In the genomic region with DNA sequence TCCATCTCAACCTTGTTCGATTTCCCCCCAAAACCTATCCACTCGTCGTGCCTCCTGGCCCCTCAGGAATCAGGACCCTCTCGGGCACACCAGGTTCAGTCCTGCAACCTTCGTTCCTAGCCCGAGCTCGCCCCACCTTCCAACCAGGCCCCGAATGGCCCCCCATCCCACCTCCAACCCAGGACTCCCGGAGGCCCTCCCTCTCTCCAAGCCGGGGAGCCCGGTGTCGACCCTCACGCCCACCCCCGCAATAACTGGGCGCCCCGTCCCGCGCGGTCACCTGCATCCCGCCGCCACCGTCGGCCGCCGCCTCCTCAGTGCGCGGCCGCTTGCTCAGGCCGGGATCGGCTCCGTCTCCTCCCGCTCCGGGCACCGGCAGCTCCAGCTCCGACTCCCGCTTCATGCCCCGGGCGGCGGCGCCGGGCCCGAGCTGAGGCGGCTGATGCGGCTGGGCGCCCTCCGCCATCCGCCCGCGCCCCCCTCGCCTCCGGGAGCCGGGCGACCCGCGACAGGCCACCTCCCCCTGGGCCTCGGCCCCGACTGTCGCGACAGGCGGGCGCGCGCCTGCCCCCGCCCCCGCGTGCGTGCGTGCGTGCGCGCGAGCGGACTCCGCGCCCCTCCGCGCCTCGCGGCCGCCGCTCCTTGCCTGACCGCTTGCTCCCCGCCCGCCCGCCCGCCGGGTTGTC, we compare ENCODE assay signal across 8 cellular contexts. TPM values are rescaled to one million over a fixed set of nuclear protein-coding genes. Genes with fewer than 3 reads are reported as not detected.
DNase-seq lines count a peak whose midpoint lies in the region; ATAC-seq, FAIRE-seq and TF ChIP-seq lines count a peak whose summit lies in the region.

No MANE protein-coding gene starts in this region.

- H3K36me3 ChIP-seq in astrocyte (ENCODE audit: insufficient read depth, low read length): peaks cover 8% of the 10 kb centered on the region
- no peaks in the 10 kb centered on the region for H3K36me3 ChIP-seq in iPS-15b (ENCODE audit: control insufficient read depth, insufficient read depth, low read length)
- no peaks in the 10 kb centered on the region for H3K36me3 ChIP-seq in skeletal muscle satellite cell (ENCODE audit: insufficient read depth, low read length)

- H3K9me3 Mint-ChIP-seq in astrocyte (ENCODE audit: unreplicated experiment): no peaks in the 10 kb centered on the region

- H3K9ac ChIP-seq in astrocyte (ENCODE audit: low read length) (peak overlapping the region; percentile 92), iPS-15b (ENCODE audit: low read depth, low read length) (peak overlapping the region; percentile 88), skeletal muscle satellite cell (ENCODE audit: low read depth, low read length) (peak overlapping the region; percentile 85)

- peaks cover 1% of the 10 kb centered on the region for H3K36me3 Mint-ChIP-seq in astrocyte (ENCODE audit: low read depth, unreplicated experiment)

- peak overlapping the region; percentile 94 for H3K4me3 Mint-ChIP-seq in astrocyte (ENCODE audit: unreplicated experiment)

- H3K79me2 ChIP-seq in astrocyte (ENCODE audit: insufficient read depth, low read length): peaks cover 47% of the 10 kb centered on the region

- H3K27ac ChIP-seq in astrocyte (ENCODE audit: low read depth, low read length): peak overlapping the region; percentile 71

- no peak for FAIRE-seq in astrocyte (lab: Jason Lieb, UNC)

- H3K27me3 Mint-ChIP-seq in astrocyte (ENCODE audit: low read depth, unreplicated experiment): peaks cover 2% of the 10 kb centered on the region

- DNase-seq in activated CD4-positive, alpha-beta T cell treated with anti-CD3 and anti-CD28 coated beads for 1 hour: peak; percentile 8
- DNase-seq in activated CD4-positive, alpha-beta T cell treated with anti-CD3 and anti-CD28 coated beads, Interleukin-2, amount 50 U/mL, for 1 hour: no peak
- DNase-seq in Kasumi-1 (lab: John Stamatoyannopoulos, UW) (peak; percentile 47 to 63), astrocyte (ENCODE audit: low read depth) (no peak), mucosa of gallbladder (ENCODE audit: low spot score) (no peak)

- H3K4me2 ChIP-seq in astrocyte (ENCODE audit: low read length) (peak overlapping the region; percentile 96), skeletal muscle satellite cell (ENCODE audit: low read length) (peak overlapping the region; percentile 86)

- H3K4me3 ChIP-seq in astrocyte (ENCODE audit: insufficient read depth, low read depth, low read length) (peak overlapping the region; percentile 91), iPS-15b (ENCODE audit: low read depth, low read length) (peak overlapping the region; percentile 95), skeletal muscle satellite cell (ENCODE audit: low read length) (peak overlapping the region; percentile 80)

- peaks cover 37% of the 10 kb centered on the region for H4K20me1 ChIP-seq in astrocyte (ENCODE audit: insufficient read depth, low read length)

- H3K9me3 ChIP-seq in astrocyte (ENCODE audit: insufficient read depth, low read depth, low read length): no peaks in the 10 kb centered on the region
- no peaks in the 10 kb centered on the region for H3K9me3 ChIP-seq in iPS-15b (ENCODE audit: control insufficient read depth, insufficient read depth, low read length)
- no peaks in the 10 kb centered on the region for H3K9me3 ChIP-seq in skeletal muscle satellite cell (replicated peaks; ENCODE audit: low read length)

- H3K4me1 Mint-ChIP-seq in astrocyte (ENCODE audit: low read depth, unreplicated experiment): peaks cover 14% of the 10 kb centered on the region

- H3K4me1 ChIP-seq in astrocyte (ENCODE audit: insufficient read depth, low read length) (peaks cover 11% of the 10 kb centered on the region), iPS-15b (ENCODE audit: control insufficient read depth, insufficient read depth, low read length) (peaks cover 17% of the 10 kb centered on the region), skeletal muscle satellite cell (ENCODE audit: control insufficient read depth, insufficient read depth, low read length) (peaks cover 20% of the 10 kb centered on the region)

- no peak for ATAC-seq in HG03442 (IDR thresholded peaks at IDR 0.05; ENCODE audit: unreplicated experiment)

- peak overlapping the region; percentile 44 for H3K27ac Mint-ChIP-seq in astrocyte (ENCODE audit: unreplicated experiment)

- H3K27me3 ChIP-seq in astrocyte (ENCODE audit: insufficient read depth, low read length): no peaks in the 10 kb centered on the region
- H3K27me3 ChIP-seq in iPS-15b (ENCODE audit: control insufficient read depth, insufficient read depth, low read length): no peaks in the 10 kb centered on the region
- no peaks in the 10 kb centered on the region for H3K27me3 ChIP-seq in skeletal muscle satellite cell (ENCODE audit: control insufficient read depth, insufficient read depth, low read length)

- TF ChIP-seq CTCF in astrocyte (IDR thresholded peaks at IDR 0.05; ENCODE audit: insufficient read depth, low read depth, low read length): no peak

- H2AFZ ChIP-seq in astrocyte (ENCODE audit: low read depth, low read length): peak overlapping the region; percentile 72

RNA-seq across cellular contexts. Expression of gene RBFOX2, which starts 0.5 kb away (rescaled TPM):
- total RNA-seq in astrocyte: 169 and 177 TPM in 2 replicates
- total RNA-seq in skeletal muscle satellite cell (2012; rRNA removed): 92.5 and 95.7 TPM in 2 replicates
- 81.1 TPM for total RNA-seq in mucosa of gallbladder

Comparison
In these comparisons a context has a peak if more than half of its experiments do, and no peak if none do; other contexts are left out.
1. DNase-seq: peak in activated CD4-positive, alpha-beta T cell treated with anti-CD3 and anti-CD28 coated beads for 1 hour (single experiment) and Kasumi-1 (2 of 2); none in activated CD4-positive, alpha-beta T cell treated with anti-CD3 and anti-CD28 coated beads, Interleukin-2, amount 50 U/mL, for 1 hour (single experiment), astrocyte (single experiment) and mucosa of gallbladder (single experiment).
2. Peak in every context shown above with its lines, with median percentiles within 50 percentile points of each other: H3K4me3 ChIP-seq and H3K9ac ChIP-seq.